Comparison of ENCODE assay signal across 15 cellular contexts in the genomic region with DNA sequence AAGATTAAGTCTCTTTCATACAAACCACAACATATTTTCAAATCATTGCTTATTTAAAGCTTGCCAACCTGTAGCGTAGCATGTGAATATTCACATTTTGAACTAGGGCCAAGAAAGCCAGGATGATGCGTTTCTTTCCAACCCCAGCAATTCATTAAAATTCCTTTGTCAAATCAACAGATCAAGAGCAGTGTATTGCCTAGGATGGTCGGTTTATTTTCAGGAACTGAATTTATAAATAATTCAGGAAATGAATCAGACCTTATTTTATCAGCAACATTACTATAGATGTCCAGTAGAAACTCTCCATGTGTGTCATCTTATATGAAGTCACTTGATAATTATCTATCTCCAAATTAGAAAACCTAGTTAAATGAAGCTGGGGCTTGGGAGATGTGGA. TPM values are rescaled to one million over a fixed set of nuclear protein-coding genes. Genes with fewer than 3 reads are reported as not detected.
DNase-seq lines count a peak whose midpoint lies in the region; ATAC-seq and TF ChIP-seq lines count a peak whose summit lies in the region.
"Had no signal": no experiment of that assay in that cellular context is flagged by ENCODE, and none has a peak within 500 bp of the region (broad histone marks: within the 10 kb centered on the region; RNA-seq: fewer than 3 reads in every experiment).

No MANE protein-coding gene starts in this region.

- no peaks in the 10 kb centered on the region for H3K36me3 ChIP-seq in PC-3 (ENCODE audit: low read depth, low read length)
- H3K36me3 ChIP-seq: sigmoid colon, vagina had no signal

- H3K27me3 ChIP-seq in PC-3 (ENCODE audit: low read length): no peaks in the 10 kb centered on the region
- H3K27me3 ChIP-seq: sigmoid colon, vagina had no signal

- CTCF ChIA-PET in PC-3 (lab: Charles Lee): no interaction called here

- BruUV-seq in PC-3 (replicated peaks; lab: Mats Ljungman, UMichigan): no TSS peak

- no peak for TF ChIP-seq CTCF in PC-3 (conservative IDR thresholded peaks at IDR 0.05; ENCODE audit: low read depth, low read length)

- DNase-seq in EH (ENCODE audit: low read depth) (peak; percentile 96), PC-3 (peak; percentile 24), dermis blood vessel endothelial cell (peak; percentile 80), renal cortical epithelial cell (ENCODE audit: low read depth) (peak; percentile 13), NCI-H128 (lab: John Stamatoyannopoulos, UW; ENCODE audit: unreplicated experiment) (no peak)
- DNase-seq in activated naive CD4-positive, alpha-beta T cell (lab: John Stamatoyannopoulos, UW): no peak
- DNase-seq: activated naive CD4-positive, alpha-beta T cell treated with Interleukin-2 at 50 U/mL for 16 hours; MM.1S; NK-92 treated with Interleukin-12 subunit alpha and Interleukin-12 subunit beta, amount 100 ng/mL, for 24 hours; sigmoid colon; stimulated activated naive CD4-positive, alpha-beta T cell treated with Interleukin-2 at 50 U/mL for 16 hours had no signal

- POLR2A ChIA-PET in PC-3 (lab: Charles Lee; ENCODE audit: unreplicated experiment): no interaction called here

- H3K9ac ChIP-seq in PC-3 (ENCODE audit: low read length): no peak overlapping the region

- H3F3A ChIP-seq in PC-3 (ENCODE audit: low read length, unreplicated experiment): no peaks in the 10 kb centered on the region

- H3K4me2 ChIP-seq in PC-3 (ENCODE audit: low read length): no peak overlapping the region

- H3K9me3 ChIP-seq in PC-3 (ENCODE audit: low read length): no peaks in the 10 kb centered on the region
- H3K9me3 ChIP-seq: sigmoid colon, vagina had no signal

- no peak overlapping the region for H2AFZ ChIP-seq in PC-3 (ENCODE audit: low read length)

- no peaks in the 10 kb centered on the region for H3K79me2 ChIP-seq in PC-3 (ENCODE audit: low read length)

- no peaks in the 10 kb centered on the region for H4K20me1 ChIP-seq in PC-3 (ENCODE audit: low read length)

- no peaks in the 10 kb centered on the region for H3K4me1 ChIP-seq in PC-3 (ENCODE audit: insufficient read depth, low read length)
- H3K4me1 ChIP-seq: sigmoid colon, vagina had no signal

- intact Hi-C loops in PC-3 (cut with micrococcal nuclease): no loop called here

- no peak overlapping the region for H3K4me3 ChIP-seq in PC-3 (ENCODE audit: low read length)
- H3K4me3 ChIP-seq: sigmoid colon, vagina had no signal

- no peaks in the 10 kb centered on the region for H3K9me2 ChIP-seq in PC-3 (replicated peaks; ENCODE audit: low read length)

- no peak overlapping the region for H3K27ac ChIP-seq in PC-3 (ENCODE audit: low read length)
- H3K27ac ChIP-seq: sigmoid colon, vagina, VCaP had no signal

- ATAC-seq in PC-3 (no peak), GM18858 (IDR thresholded peaks at IDR 0.05; ENCODE audit: unreplicated experiment) (no peak)
- ATAC-seq: esophagus mucosa had no signal

RNA-seq across cellular contexts. Expression of gene AUH, which starts 13.2 kb away (rescaled TPM):
- 30.4 and 32.3 TPM in 2 replicates for total RNA-seq in PC-3 (2014; rRNA removed)
- total RNA-seq in dermis blood vessel endothelial cell: 13.3 and 20.4 TPM in 2 replicates
- 21.4 and 43.2 TPM in 2 replicates for total RNA-seq in renal cortical epithelial cell

RNA-seq across cellular contexts. Expression of gene NFIL3, which starts 48.7 kb away (rescaled TPM):
- total RNA-seq in PC-3 (2014; rRNA removed) (5.4 and 7.5 TPM in 2 replicates), dermis blood vessel endothelial cell (6.3 and 6.5 TPM in 2 replicates), renal cortical epithelial cell (13.2 and 50.8 TPM in 2 replicates)

Comparison
In these comparisons a context has a peak if more than half of its experiments do, and no peak if none do; other contexts are left out.
1. DNase-seq: peak in EH (single experiment), PC-3 (single experiment), dermis blood vessel endothelial cell (single experiment) and renal cortical epithelial cell (single experiment); none in NCI-H128 (single experiment) and activated naive CD4-positive, alpha-beta T cell (0 of 4).